ENCODE assay signal across 9 cellular contexts in the genomic region with DNA sequence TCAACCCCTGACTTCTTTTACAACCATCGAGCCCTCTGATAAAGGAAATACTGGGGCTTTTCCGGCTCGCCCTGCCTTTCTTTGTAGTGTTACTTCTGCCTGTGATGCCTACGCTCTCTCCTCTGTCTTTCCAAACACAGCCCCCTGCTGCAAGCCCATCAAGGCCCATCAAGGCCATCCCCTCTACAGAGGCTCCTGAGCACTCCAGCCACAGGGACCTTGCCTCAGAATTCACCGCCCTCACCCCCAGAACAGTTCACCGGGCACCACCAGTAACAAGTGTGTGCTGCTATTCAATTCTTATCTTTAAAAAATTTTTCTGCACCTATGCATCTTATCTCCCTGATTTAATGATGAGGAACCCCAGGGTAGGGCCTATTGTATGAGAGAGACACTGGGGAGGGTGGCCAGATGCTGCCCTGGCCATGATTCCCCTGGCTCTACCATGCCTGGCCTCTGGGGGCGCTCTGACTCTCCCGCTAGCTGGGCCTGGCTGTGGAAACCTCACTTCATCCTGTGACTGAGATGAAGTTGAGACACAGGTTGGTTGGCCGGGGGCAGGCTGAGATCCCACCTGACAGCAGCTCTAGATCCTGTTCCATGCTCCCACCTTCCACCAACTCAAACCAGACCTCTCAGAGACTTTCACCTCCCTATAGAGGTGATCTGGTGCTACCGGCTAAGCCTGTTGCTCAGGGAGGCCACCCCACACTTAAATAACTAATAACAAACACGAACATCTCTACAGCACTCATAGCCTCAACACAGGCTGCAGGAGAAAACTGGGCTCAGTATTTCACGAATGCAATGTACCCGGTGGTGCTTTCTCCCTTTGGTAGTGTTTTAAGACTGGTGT. TPM values are rescaled to one million over a fixed set of nuclear protein-coding genes. Genes with fewer than 3 reads are reported as not detected.
DNase-seq lines count a peak whose midpoint lies in the region; ATAC-seq and TF ChIP-seq lines count a peak whose summit lies in the region.
"Had no signal": no experiment of that assay in that cellular context is flagged by ENCODE, and none has a peak within 500 bp of the region (broad histone marks: within the 10 kb centered on the region; RNA-seq: fewer than 3 reads in every experiment).

No MANE protein-coding gene starts in this region.

- intact Hi-C loops in MCF 10A (cut with micrococcal nuclease) = loop anchor here (5.0 kb wide), 1 partner anchor 138 kb away; no protein-coding TSS in a partner anchor
- intact Hi-C loops in breast epithelium (cut with DNase I; ENCODE audit: low total_unique reads) = no loop called here
- intact Hi-C loops in heart right ventricle (cut with DNase I) = no loop called here

- no peak overlapping the region for H3K27ac ChIP-seq in breast epithelium
- no peak overlapping the region for H3K27ac ChIP-seq in heart right ventricle

- peaks cover 65% of the 10 kb centered on the region for H3K27me3 Mint-ChIP-seq in MCF 10A (ENCODE audit: insufficient read depth, unreplicated experiment)

- TF ChIP-seq CTCF in MCF 10A (IDR thresholded peaks at IDR 0.05; ENCODE audit: unreplicated experiment) (peak; percentile 75), breast epithelium (IDR thresholded peaks at IDR 0.05) (no peak), LNCaP clone FGC (IDR thresholded peaks at IDR 0.05; ENCODE audit: control insufficient read depth, extremely low read depth, insufficient read depth) (peak; percentile 45), heart right ventricle (IDR thresholded peaks at IDR 0.05) (peak; percentile 19 to 70 (median 51))

- H3K4me1 Mint-ChIP-seq in MCF 10A (ENCODE audit: insufficient read depth, unreplicated experiment) = no peaks in the 10 kb centered on the region
- H3K4me1 Mint-ChIP-seq: brain had no signal

- DNase-seq in MCF 10A (ENCODE audit: unreplicated experiment) = peak; percentile 42
- DNase-seq in breast epithelium (ENCODE audit: low spot score in 2 of 2) = no peak
- DNase-seq in LNCaP clone FGC (ENCODE audit: low read depth) = no peak
- peak; percentile 19 for DNase-seq in activated T-cell treated with anti-CD3 and anti-CD28 coated beads for 24 hours (ENCODE audit: low read depth)
- peak in 1 of 2 donors; percentile 16 for DNase-seq in heart right ventricle
- DNase-seq in stimulated activated CD4-positive, alpha-beta T cell treated with anti-CD3 and anti-CD28 coated beads, Interleukin-4, amount 100 ng/mL, for 24 hours = peak; percentile 51

- peaks cover 0 to 3% of the 10 kb centered on the region in 2 donors for H3K27me3 ChIP-seq in breast epithelium
- H3K27me3 ChIP-seq in heart right ventricle = peaks cover 0 to 44% (median 28%) of the 10 kb centered on the region in 7 donors

- POLR2A ChIA-PET in MCF 10A (lab: Yijun Ruan, JAX) = no interaction called here

- H3K9me3 ChIP-seq in breast epithelium (no peaks in the 10 kb centered on the region), heart right ventricle (no peaks in the 10 kb centered on the region)

- no peak overlapping the region for H3K4me3 Mint-ChIP-seq in MCF 10A (ENCODE audit: unreplicated experiment)
- H3K4me3 Mint-ChIP-seq: brain had no signal

- no TSS peak for BruUV-seq in MCF 10A (replicated peaks; lab: Mats Ljungman, UMichigan)

- no peaks in the 10 kb centered on the region for H3K4me1 ChIP-seq in breast epithelium
- H3K4me1 ChIP-seq in heart right ventricle = no peaks in the 10 kb centered on the region

- H3K36me3 ChIP-seq in breast epithelium (no peaks in the 10 kb centered on the region), heart right ventricle (no peaks in the 10 kb centered on the region)

- ATAC-seq in heart right ventricle = peak in 1 of 8 donors; percentile 41
- ATAC-seq in GM18517 (IDR thresholded peaks at IDR 0.05; ENCODE audit: unreplicated experiment) = no peak
- ATAC-seq in HG03159 (IDR thresholded peaks at IDR 0.05; ENCODE audit: unreplicated experiment) = no peak

- WGBS in heart right ventricle, 2 donors = 76 to 80% methylated on average over 13 of the region's 13 CpGs

- H3K36me3 Mint-ChIP-seq in MCF 10A (ENCODE audit: insufficient read depth, unreplicated experiment) = no peaks in the 10 kb centered on the region
- H3K36me3 Mint-ChIP-seq: brain had no signal

- no peak overlapping the region for H3K27ac Mint-ChIP-seq in MCF 10A (ENCODE audit: low read depth, unreplicated experiment)
- H3K27ac Mint-ChIP-seq: brain had no signal

- CTCF ChIA-PET in MCF 10A (lab: Yijun Ruan, JAX) = interaction anchor here (0.7 to 0.9 kb wide), 3 partner anchors 9 to 189 kb away, joined by 3 to 5 read pairs (median 4); no protein-coding TSS in a partner anchor

- H3K4me3 ChIP-seq in breast epithelium (no peak overlapping the region), LNCaP clone FGC (ENCODE audit: low read depth, low read length) (no peak overlapping the region), heart right ventricle (no peak overlapping the region)

- no peaks in the 10 kb centered on the region for H3K9me3 Mint-ChIP-seq in MCF 10A (ENCODE audit: unreplicated experiment)
- H3K9me3 Mint-ChIP-seq: brain had no signal

- no peak for TF ChIP-seq POLR2A in breast epithelium (IDR thresholded peaks at IDR 0.05)

RNA-seq across cellular contexts. Expression of a gene that starts 19.2 kb away (rescaled TPM):
- total RNA-seq in MCF 10A (2022) (not detected in 2 replicates), breast epithelium (under 1 TPM in 2 of 3 donors, not detected in 1; 0.33 to 0.73 TPM), heart right ventricle (1 to 10 TPM in 8 of 10 donors, under 1 TPM in 2; 0.58 to 5.9 (median 2.0) TPM)
- polyA plus RNA-seq in heart right ventricle = 1 to 10 TPM in 1 of 2 donors, under 1 TPM in 1; 0.39 to 1.1 TPM

Comparison
In these comparisons a context has a peak if more than half of its experiments do, and no peak if none do; other contexts are left out.
1. DNase-seq: peak in MCF 10A (single experiment), activated T-cell treated with anti-CD3 and anti-CD28 coated beads for 24 hours (single experiment) and stimulated activated CD4-positive, alpha-beta T cell treated with anti-CD3 and anti-CD28 coated beads, Interleukin-4, amount 100 ng/mL, for 24 hours (single experiment); none in breast epithelium (0 of 2) and LNCaP clone FGC (single experiment).
2. CTCF ChIP-seq: peak in MCF 10A (single experiment), LNCaP clone FGC (single experiment) and heart right ventricle (9 of 9); none in breast epithelium (0 of 3).